In genomic region chr4:2007804-2008670, GRCh38 we compare ENCODE assay signal across 1 cellular context.
TF ChIP-seq lines count a peak whose summit lies in the region.

No MANE protein-coding gene starts in this region.

TF ChIP-seq in GM12878, 131 proteins besides CTCF, POLR2A, EP300 and RAD21:
- TF ChIP-seq, protein P1, sequence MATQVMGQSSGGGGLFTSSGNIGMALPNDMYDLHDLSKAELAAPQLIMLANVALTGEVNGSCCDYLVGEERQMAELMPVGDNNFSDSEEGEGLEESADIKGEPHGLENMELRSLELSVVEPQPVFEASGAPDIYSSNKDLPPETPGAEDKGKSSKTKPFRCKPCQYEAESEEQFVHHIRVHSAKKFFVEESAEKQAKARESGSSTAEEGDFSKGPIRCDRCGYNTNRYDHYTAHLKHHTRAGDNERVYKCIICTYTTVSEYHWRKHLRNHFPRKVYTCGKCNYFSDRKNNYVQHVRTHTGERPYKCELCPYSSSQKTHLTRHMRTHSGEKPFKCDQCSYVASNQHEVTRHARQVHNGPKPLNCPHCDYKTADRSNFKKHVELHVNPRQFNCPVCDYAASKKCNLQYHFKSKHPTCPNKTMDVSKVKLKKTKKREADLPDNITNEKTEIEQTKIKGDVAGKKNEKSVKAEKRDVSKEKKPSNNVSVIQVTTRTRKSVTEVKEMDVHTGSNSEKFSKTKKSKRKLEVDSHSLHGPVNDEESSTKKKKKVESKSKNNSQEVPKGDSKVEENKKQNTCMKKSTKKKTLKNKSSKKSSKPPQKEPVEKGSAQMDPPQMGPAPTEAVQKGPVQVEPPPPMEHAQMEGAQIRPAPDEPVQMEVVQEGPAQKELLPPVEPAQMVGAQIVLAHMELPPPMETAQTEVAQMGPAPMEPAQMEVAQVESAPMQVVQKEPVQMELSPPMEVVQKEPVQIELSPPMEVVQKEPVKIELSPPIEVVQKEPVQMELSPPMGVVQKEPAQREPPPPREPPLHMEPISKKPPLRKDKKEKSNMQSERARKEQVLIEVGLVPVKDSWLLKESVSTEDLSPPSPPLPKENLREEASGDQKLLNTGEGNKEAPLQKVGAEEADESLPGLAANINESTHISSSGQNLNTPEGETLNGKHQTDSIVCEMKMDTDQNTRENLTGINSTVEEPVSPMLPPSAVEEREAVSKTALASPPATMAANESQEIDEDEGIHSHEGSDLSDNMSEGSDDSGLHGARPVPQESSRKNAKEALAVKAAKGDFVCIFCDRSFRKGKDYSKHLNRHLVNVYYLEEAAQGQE (IDR thresholded peaks at IDR 0.05; ENCODE audit: low read depth, low read length), result no peak
- no peak for TF ChIP-seq RELB (IDR thresholded peaks at IDR 0.05; ENCODE audit: low read depth)
- TF ChIP-seq SKIL (IDR thresholded peaks at IDR 0.05; ENCODE audit: low read depth, poor library complexity, severe bottlenecking), result no peak
- TF ChIP-seq, protein P2, sequence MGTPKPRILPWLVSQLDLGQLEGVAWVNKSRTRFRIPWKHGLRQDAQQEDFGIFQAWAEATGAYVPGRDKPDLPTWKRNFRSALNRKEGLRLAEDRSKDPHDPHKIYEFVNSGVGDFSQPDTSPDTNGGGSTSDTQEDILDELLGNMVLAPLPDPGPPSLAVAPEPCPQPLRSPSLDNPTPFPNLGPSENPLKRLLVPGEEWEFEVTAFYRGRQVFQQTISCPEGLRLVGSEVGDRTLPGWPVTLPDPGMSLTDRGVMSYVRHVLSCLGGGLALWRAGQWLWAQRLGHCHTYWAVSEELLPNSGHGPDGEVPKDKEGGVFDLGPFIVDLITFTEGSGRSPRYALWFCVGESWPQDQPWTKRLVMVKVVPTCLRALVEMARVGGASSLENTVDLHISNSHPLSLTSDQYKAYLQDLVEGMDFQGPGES (IDR thresholded peaks at IDR 0.05), result no peak
- TF ChIP-seq ZBED1 (IDR thresholded peaks at IDR 0.05; ENCODE audit: borderline replicate concordance), result no peak
- TF ChIP-seq, protein P3, sequence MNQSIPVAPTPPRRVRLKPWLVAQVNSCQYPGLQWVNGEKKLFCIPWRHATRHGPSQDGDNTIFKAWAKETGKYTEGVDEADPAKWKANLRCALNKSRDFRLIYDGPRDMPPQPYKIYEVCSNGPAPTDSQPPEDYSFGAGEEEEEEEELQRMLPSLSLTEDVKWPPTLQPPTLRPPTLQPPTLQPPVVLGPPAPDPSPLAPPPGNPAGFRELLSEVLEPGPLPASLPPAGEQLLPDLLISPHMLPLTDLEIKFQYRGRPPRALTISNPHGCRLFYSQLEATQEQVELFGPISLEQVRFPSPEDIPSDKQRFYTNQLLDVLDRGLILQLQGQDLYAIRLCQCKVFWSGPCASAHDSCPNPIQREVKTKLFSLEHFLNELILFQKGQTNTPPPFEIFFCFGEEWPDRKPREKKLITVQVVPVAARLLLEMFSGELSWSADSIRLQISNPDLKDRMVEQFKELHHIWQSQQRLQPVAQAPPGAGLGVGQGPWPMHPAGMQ (IDR thresholded peaks at IDR 0.05; ENCODE audit: borderline replicate concordance), result no peak
- TF ChIP-seq ZBTB4 (CRISPR knock-in tag; IDR thresholded peaks at IDR 0.05), result no peak
- TF ChIP-seq KLF5 (IDR thresholded peaks at IDR 0.05; ENCODE audit: partially characterized antibody), result no peak
- no peak for TF ChIP-seq BHLHE40 (IDR thresholded peaks at IDR 0.05; ENCODE audit: borderline replicate concordance in 1 of 2, low read depth in 2 of 2, low read length in 1 of 2)
- TF ChIP-seq SIX5 (IDR thresholded peaks at IDR 0.05; ENCODE audit: low read depth, low read length, severe bottlenecking), result no peak
- no peak for TF ChIP-seq CHD4 (IDR thresholded peaks at IDR 0.05)
- TF ChIP-seq CHD2 (IDR thresholded peaks at IDR 0.05; ENCODE audit: borderline replicate concordance, low read depth, low read length), result no peak
- TF ChIP-seq SMARCA5 (IDR thresholded peaks at IDR 0.05), result no peak
- no peak for TF ChIP-seq TCF12 (IDR thresholded peaks at IDR 0.05; ENCODE audit: low read depth, low read length)
- TF ChIP-seq ZNF217 (IDR thresholded peaks at IDR 0.05), result no peak
- no peak for TF ChIP-seq MEF2B (IDR thresholded peaks at IDR 0.05; ENCODE audit: partially characterized antibody, poor library complexity, severe bottlenecking)
- no peak for TF ChIP-seq ESRRA (IDR thresholded peaks at IDR 0.05; ENCODE audit: low read length)
- TF ChIP-seq PAX5 (IDR thresholded peaks at IDR 0.05; ENCODE audit: borderline replicate concordance, low read depth, low read length), result no peak
- no peak for TF ChIP-seq CREB1 (IDR thresholded peaks at IDR 0.05; ENCODE audit: low read depth)
